1 cellular context compared by ENCODE assay signal in the genomic region with DNA sequence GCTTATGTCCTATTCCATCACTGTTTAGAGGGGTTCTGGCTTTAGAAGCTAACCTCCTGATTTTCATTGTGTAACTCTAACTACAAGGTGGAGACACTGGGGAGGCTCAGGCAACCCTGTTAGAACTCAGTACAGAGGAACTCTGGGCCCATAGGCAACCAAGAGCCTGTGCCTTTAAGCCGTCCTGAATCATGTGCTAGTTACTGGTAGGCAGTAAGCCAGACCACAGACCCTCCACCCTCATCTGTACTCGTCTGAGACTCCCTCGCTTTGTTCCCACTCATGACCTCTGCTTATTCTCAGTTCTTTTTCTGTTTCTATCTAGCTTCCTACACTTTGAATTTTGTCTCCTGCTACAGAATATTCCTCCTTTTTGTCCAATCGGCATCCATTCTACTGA.
TF ChIP-seq lines count a peak whose summit lies in the region.

No MANE protein-coding gene starts in this region.

TF ChIP-seq in GM12878, 131 proteins besides CTCF, POLR2A, EP300 and RAD21:
- TF ChIP-seq ATF7 (IDR thresholded peaks at IDR 0.05; ENCODE audit: low read depth) (no peak), ZBTB40 (IDR thresholded peaks at IDR 0.05; ENCODE audit: borderline replicate concordance) (no peak), ZNF274 (IDR thresholded peaks at IDR 0.05; ENCODE audit: insufficient read depth, insufficient read length) (no peak), BHLHE40 (IDR thresholded peaks at IDR 0.05; ENCODE audit: borderline replicate concordance in 1 of 2, low read depth in 2 of 2, low read length in 1 of 2) (no peak), USF2 (IDR thresholded peaks at IDR 0.05; ENCODE audit: borderline replicate concordance, low read depth, low read length) (no peak), RBBP5 (conservative IDR thresholded peaks at IDR 0.05) (no peak), ZNF207 (IDR thresholded peaks at IDR 0.05; ENCODE audit: borderline replicate concordance) (no peak), EGR1 (IDR thresholded peaks at IDR 0.05; ENCODE audit: borderline replicate concordance in 1 of 2, low read depth in 2 of 2, low read length in 2 of 2) (no peak), USF1 (IDR thresholded peaks at IDR 0.05; ENCODE audit: borderline replicate concordance, extremely low read length, insufficient read depth, low read depth, low read length) (no peak), MYB (IDR thresholded peaks at IDR 0.05; ENCODE audit: borderline replicate concordance, low read depth, low read length) (no peak), HCFC1 (IDR thresholded peaks at IDR 0.05; ENCODE audit: low read length) (no peak), CBX5 (IDR thresholded peaks at IDR 0.05; ENCODE audit: low read depth) (no peak), RCOR1 (conservative IDR thresholded peaks at IDR 0.05; ENCODE audit: low read depth, low read length) (no peak), CREB1 (IDR thresholded peaks at IDR 0.05; ENCODE audit: low read depth) (no peak), CEBPB (IDR thresholded peaks at IDR 0.05; ENCODE audit: borderline replicate concordance in 1 of 2, low read depth in 2 of 2, low read length in 2 of 2) (no peak), ZSCAN29 (IDR thresholded peaks at IDR 0.05) (no peak)
- TF ChIP-seq, protein P1, sequence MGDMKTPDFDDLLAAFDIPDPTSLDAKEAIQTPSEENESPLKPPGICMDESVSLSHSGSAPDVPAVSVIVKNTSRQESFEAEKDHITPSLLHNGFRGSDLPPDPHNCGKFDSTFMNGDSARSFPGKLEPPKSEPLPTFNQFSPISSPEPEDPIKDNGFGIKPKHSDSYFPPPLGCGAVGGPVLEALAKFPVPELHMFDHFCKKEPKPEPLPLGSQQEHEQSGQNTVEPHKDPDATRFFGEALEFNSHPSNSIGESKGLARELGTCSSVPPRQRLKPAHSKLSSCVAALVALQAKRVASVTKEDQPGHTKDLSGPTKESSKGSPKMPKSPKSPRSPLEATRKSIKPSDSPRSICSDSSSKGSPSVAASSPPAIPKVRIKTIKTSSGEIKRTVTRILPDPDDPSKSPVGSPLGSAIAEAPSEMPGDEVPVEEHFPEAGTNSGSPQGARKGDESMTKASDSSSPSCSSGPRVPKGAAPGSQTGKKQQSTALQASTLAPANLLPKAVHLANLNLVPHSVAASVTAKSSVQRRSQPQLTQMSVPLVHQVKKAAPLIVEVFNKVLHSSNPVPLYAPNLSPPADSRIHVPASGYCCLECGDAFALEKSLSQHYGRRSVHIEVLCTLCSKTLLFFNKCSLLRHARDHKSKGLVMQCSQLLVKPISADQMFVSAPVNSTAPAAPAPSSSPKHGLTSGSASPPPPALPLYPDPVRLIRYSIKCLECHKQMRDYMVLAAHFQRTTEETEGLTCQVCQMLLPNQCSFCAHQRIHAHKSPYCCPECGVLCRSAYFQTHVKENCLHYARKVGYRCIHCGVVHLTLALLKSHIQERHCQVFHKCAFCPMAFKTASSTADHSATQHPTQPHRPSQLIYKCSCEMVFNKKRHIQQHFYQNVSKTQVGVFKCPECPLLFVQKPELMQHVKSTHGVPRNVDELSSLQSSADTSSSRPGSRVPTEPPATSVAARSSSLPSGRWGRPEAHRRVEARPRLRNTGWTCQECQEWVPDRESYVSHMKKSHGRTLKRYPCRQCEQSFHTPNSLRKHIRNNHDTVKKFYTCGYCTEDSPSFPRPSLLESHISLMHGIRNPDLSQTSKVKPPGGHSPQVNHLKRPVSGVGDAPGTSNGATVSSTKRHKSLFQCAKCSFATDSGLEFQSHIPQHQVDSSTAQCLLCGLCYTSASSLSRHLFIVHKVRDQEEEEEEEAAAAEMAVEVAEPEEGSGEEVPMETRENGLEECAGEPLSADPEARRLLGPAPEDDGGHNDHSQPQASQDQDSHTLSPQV (IDR thresholded peaks at IDR 0.05) = no peak
- TF ChIP-seq, protein P2, sequence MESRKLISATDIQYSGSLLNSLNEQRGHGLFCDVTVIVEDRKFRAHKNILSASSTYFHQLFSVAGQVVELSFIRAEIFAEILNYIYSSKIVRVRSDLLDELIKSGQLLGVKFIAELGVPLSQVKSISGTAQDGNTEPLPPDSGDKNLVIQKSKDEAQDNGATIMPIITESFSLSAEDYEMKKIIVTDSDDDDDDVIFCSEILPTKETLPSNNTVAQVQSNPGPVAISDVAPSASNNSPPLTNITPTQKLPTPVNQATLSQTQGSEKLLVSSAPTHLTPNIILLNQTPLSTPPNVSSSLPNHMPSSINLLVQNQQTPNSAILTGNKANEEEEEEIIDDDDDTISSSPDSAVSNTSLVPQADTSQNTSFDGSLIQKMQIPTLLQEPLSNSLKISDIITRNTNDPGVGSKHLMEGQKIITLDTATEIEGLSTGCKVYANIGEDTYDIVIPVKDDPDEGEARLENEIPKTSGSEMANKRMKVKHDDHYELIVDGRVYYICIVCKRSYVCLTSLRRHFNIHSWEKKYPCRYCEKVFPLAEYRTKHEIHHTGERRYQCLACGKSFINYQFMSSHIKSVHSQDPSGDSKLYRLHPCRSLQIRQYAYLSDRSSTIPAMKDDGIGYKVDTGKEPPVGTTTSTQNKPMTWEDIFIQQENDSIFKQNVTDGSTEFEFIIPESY (IDR thresholded peaks at IDR 0.05) = no peak
- TF ChIP-seq, protein P3, sequence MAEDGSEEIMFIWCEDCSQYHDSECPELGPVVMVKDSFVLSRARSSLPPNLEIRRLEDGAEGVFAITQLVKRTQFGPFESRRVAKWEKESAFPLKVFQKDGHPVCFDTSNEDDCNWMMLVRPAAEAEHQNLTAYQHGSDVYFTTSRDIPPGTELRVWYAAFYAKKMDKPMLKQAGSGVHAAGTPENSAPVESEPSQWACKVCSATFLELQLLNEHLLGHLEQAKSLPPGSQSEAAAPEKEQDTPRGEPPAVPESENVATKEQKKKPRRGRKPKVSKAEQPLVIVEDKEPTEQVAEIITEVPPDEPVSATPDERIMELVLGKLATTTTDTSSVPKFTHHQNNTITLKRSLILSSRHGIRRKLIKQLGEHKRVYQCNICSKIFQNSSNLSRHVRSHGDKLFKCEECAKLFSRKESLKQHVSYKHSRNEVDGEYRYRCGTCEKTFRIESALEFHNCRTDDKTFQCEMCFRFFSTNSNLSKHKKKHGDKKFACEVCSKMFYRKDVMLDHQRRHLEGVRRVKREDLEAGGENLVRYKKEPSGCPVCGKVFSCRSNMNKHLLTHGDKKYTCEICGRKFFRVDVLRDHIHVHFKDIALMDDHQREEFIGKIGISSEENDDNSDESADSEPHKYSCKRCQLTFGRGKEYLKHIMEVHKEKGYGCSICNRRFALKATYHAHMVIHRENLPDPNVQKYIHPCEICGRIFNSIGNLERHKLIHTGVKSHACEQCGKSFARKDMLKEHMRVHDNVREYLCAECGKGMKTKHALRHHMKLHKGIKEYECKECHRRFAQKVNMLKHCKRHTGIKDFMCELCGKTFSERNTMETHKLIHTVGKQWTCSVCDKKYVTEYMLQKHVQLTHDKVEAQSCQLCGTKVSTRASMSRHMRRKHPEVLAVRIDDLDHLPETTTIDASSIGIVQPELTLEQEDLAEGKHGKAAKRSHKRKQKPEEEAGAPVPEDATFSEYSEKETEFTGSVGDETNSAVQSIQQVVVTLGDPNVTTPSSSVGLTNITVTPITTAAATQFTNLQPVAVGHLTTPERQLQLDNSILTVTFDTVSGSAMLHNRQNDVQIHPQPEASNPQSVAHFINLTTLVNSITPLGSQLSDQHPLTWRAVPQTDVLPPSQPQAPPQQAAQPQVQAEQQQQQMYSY (CRISPR knock-in tag; IDR thresholded peaks at IDR 0.05) = no peak
